21 cellular contexts compared by ENCODE assay signal in the genomic region with DNA sequence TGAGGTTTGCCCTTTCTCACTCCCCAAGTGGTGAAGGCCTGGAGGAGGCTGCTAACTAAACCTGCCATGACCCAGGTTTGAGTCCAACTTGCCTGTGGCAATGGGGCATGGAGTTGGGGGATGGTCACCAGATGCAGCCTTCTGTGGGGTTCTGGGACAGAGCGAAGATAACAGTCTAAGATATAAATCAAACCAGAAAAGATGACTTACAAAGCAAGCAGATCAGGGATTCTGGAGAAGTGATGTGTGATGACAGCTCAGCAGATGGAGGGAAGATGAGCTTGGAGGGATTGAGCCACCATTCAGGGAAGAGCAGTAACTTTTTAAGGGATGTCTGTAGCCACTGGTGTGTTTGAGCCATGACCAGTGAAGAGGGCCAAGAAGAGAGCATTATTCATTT.
"Had no signal": no experiment of that assay in that cellular context is flagged by ENCODE, and none has a peak within 500 bp of the region (broad histone marks: within the 10 kb centered on the region; RNA-seq: fewer than 3 reads in every experiment).

No MANE protein-coding gene starts in this region.

- H3K27ac ChIP-seq: epithelial cell of prostate, gastrocnemius medialis, lower lobe of right lung, ovary, psoas muscle, skin epidermis, spleen, thoracic aorta, tibial nerve, upper lobe of right lung, uterus had no signal

- H3K27me3 ChIP-seq: gastrocnemius medialis, ovary, spleen, tibial nerve, upper lobe of right lung, uterus had no signal

- DNase-seq: effector CD8-positive, alpha-beta T cell; endodermal cell; foreskin fibroblast; gastrocnemius medialis; head of caudate nucleus; left ventricle myocardium superior; lower lobe of right lung; natural killer cell; occipital lobe; ovary; psoas muscle; right cardiac atrium; spleen; stimulated activated CD4-positive, alpha-beta T cell treated with anti-CD3 and anti-CD28 coated beads, Interleukin-4, amount 100 ng/mL, for 4 hours; upper lobe of right lung; uterus had no signal

- H3K4me1 ChIP-seq: gastrocnemius medialis, lower lobe of right lung, psoas muscle, spleen, tibial nerve, upper lobe of right lung, uterus had no signal

- ATAC-seq: gastrocnemius medialis; left ventricle myocardium superior; lower lobe of right lung; natural killer cell; psoas muscle; right cardiac atrium; stimulated activated memory B cell treated with anti-CD40 and anti-IgM and Interleukin-4, amounts not matched to agents 10 μg/mL and 1 μg/mL and 100 μg/mL, for 72 hours; upper lobe of right lung had no signal

- H3K36me3 ChIP-seq: gastrocnemius medialis, lower lobe of right lung, ovary, spleen, thoracic aorta, tibial nerve, upper lobe of right lung, uterus had no signal

- H3K4me3 ChIP-seq: gastrocnemius medialis, lower lobe of right lung, ovary, psoas muscle, skin epidermis, spleen, thoracic aorta, tibial nerve, upper lobe of right lung, uterus had no signal

- H3K9me3 ChIP-seq: gastrocnemius medialis, lower lobe of right lung, ovary, psoas muscle, thoracic aorta, tibial nerve, upper lobe of right lung, uterus had no signal
